Comparison of ENCODE assay signal across 16 cellular contexts in the genomic region with DNA sequence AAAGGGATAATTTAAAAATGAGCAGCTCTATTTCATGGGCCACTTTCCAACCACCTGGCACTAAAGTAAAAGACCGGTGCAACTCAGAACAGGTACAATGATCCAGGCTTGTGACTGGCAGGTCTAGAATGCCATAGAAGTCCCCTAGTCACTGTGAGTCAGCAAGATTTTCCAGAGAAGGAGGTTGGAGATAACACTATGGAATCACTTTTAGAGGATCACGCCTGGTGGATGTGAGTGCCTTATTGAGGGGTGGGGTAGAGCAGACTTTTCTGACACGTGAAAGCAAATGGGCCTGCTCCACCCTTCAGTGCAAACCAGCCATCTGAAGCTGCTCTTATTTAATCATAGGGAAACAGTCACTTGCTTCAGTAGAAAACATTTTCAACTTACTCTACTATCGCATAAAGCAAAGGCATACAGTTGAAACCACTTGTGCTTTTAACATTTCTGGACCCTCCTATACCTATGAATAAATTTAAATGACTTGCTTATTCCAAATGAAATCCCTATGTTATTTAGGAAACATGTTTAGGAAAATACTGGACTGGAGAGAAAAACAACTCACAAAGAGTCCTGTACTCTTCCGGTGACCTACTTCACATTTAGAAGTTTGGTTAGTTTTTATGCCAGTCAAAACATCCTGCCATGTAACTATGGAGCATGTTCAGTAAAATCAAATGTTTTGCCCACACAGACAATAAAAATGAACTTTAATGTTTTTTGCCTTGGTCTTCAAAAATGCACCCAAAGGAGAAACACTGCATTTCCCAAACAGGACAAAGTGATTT. TPM values are rescaled to one million over a fixed set of nuclear protein-coding genes. Genes with fewer than 3 reads are reported as not detected.
DNase-seq lines count a peak whose midpoint lies in the region; ATAC-seq and TF ChIP-seq lines count a peak whose summit lies in the region.
"Had no signal": no experiment of that assay in that cellular context is flagged by ENCODE, and none has a peak within 500 bp of the region (broad histone marks: within the 10 kb centered on the region; RNA-seq: fewer than 3 reads in every experiment).

No MANE protein-coding gene starts in this region.

- H3K27me3 Mint-ChIP-seq in type B pancreatic cell = peaks cover 3% of the 10 kb centered on the region

- peak overlapping the region; percentile 87 for H3K27ac Mint-ChIP-seq in type B pancreatic cell

- H3K4me3 Mint-ChIP-seq in type B pancreatic cell = no peak overlapping the region

- ATAC-seq in GM18520 (IDR thresholded peaks at IDR 0.05; ENCODE audit: unreplicated experiment) = no peak
- ATAC-seq: stimulated activated naive CD8-positive, alpha-beta T cell treated with anti-CD3 and anti-CD28 coated beads, Interleukin-15, Interleukin-2, amounts not matched to agents 100 U/mL and 50 U/mL, for 24 hours had no signal

- H3K36me3 Mint-ChIP-seq in type B pancreatic cell = no peaks in the 10 kb centered on the region

- peak in 2 of 3 experiments; percentile 6 to 47 for DNase-seq in NCI-H1417 (lab: John Stamatoyannopoulos, UW)
- DNase-seq in NCI-H1417 treated with DMSO at 0.1 percent for 48 hours (lab: John Stamatoyannopoulos, UW) = no peak
- peak; percentile 75 to 87 for DNase-seq in dermis microvascular lymphatic vessel endothelial cell (ENCODE audit: low read depth in 2 of 2)
- DNase-seq in type B pancreatic cell (ENCODE audit: extremely low spot score, unreplicated experiment) = no peak
- DNase-seq in T1000 (lab: John Stamatoyannopoulos, UW) = no peak
- DNase-seq in hypothalamus (lab: John Stamatoyannopoulos, UW) = no peak
- DNase-seq: 8988T; activated CD4-positive, alpha-beta T cell treated with anti-CD3 and anti-CD28 coated beads, Interleukin-2, amount 50 U/mL, for 48 hours; DND-41; GOT3; NCI-H1105; stimulated activated CD4-positive, alpha-beta T cell treated with anti-CD3 and anti-CD28 coated beads, Interleukin-15, amount 100 ng/mL, for 24 hours; stimulated activated naive CD8-positive, alpha-beta T cell treated with anti-CD3 and anti-CD28 coated beads, Interleukin-15, Interleukin-2, amounts not matched to agents 100 U/mL and 50 U/mL, for 24 hours had no signal

- no peaks in the 10 kb centered on the region for H3K4me1 Mint-ChIP-seq in type B pancreatic cell (ENCODE audit: unreplicated experiment)

- no peaks in the 10 kb centered on the region for H3K27me3 ChIP-seq in layer of hippocampus (ENCODE audit: control insufficient read depth, insufficient read depth, low read length)
- H3K27me3 ChIP-seq: SJSA1 had no signal

- H3K27ac ChIP-seq in layer of hippocampus (ENCODE audit: low read depth, low read length) = peak overlapping the region; percentile 38
- H3K27ac ChIP-seq: SJSA1 had no signal

- TF ChIP-seq CTCF in type B pancreatic cell (conservative IDR thresholded peaks at IDR 0.05) = no peak

- H3K9me3 Mint-ChIP-seq in type B pancreatic cell = no peaks in the 10 kb centered on the region

RNA-seq across cellular contexts. Expression of gene AKR1C1, which starts 21.5 kb away (rescaled TPM):
- total RNA-seq in dermis microvascular lymphatic vessel endothelial cell (30.8 and 81.5 TPM in 2 replicates), type B pancreatic cell (ENCODE audit: low replicate concordance) (14.5 and 18.6 TPM in 2 replicates)

Comparison
In these comparisons a context has a peak if more than half of its experiments do, and no peak if none do; other contexts are left out.
1. DNase-seq: peak in NCI-H1417 (2 of 3) and dermis microvascular lymphatic vessel endothelial cell (2 of 2); none in NCI-H1417 treated with DMSO at 0.1 percent for 48 hours (single experiment), type B pancreatic cell (single experiment), T1000 (single experiment) and hypothalamus (0 of 51).